In genomic region chr1:36635284-36635683, GRCh38 we compare ENCODE assay signal across 35 cellular contexts.
"Had no signal": no experiment of that assay in that cellular context is flagged by ENCODE, and none has a peak within 500 bp of the region (broad histone marks: within the 10 kb centered on the region; RNA-seq: fewer than 3 reads in every experiment).

No MANE protein-coding gene starts in this region.

- H3K27ac ChIP-seq: KMS-11 had no signal

- H3K36me3 ChIP-seq: MG63 had no signal

- H3K9ac ChIP-seq: KMS-11 had no signal

- H3K4me2 ChIP-seq: KMS-11 had no signal

- DNase-seq: Karpas-422, Kasumi-1, MG63, MM.1S, MV-4-11, NCI-H1048, NCI-H1092, NCI-H1092 treated with DMSO at 0.1 percent for 48 hours, NCI-H1105, NCI-H1105 treated with DMSO at 0.1 percent for 48 hours, NCI-H1417, NCI-H1417 treated with DMSO at 0.1 percent for 48 hours, NCI-H1436, NCI-H1436 treated with DMSO at 0.1 percent for 48 hours, NCI-H146, NCI-H1694, NCI-H1694 treated with DMSO at 0.1 percent for 48 hours, NCI-H187, NCI-H187 treated with DMSO at 0.1 percent for 48 hours, NCI-H1930, NCI-H2029, NCI-H2029 treated with DMSO at 0.1 percent for 48 hours, NCI-H2081, NCI-H2081 treated with DMSO at 0.1 percent for 48 hours, NCI-H2107, NCI-H2171, NCI-H2171 treated with DMSO at 0.1 percent for 48 hours, NCI-H2227 treated with DMSO at 0.1 percent for 48 hours, NCI-H226, NCI-H345, NCI-H446, NCI-H446 treated with DMSO at 0.1 percent for 48 hours, NCI-H510A, NCI-H510A treated with DMSO at 0.1 percent for 48 hours had no signal

- H3K4me3 ChIP-seq: MG63 had no signal

- H3K9me3 ChIP-seq: MG63 had no signal

- H3K27me3 ChIP-seq: MG63 had no signal
